In genomic region chr3:133673746-133674145, GRCh38 we compare ENCODE assay signal across 18 cellular contexts.
"Had no signal": no experiment of that assay in that cellular context is flagged by ENCODE, and none has a peak within 500 bp of the region (broad histone marks: within the 10 kb centered on the region; RNA-seq: fewer than 3 reads in every experiment).

No MANE protein-coding gene starts in this region.

- DNase-seq: activated CD4-positive, alpha-beta memory T cell treated with anti-CD3 and anti-CD28 coated beads for 36 hours; activated naive CD4-positive, alpha-beta T cell; activated naive CD8-positive, alpha-beta T cell treated with anti-CD3 and anti-CD28 coated beads, Interleukin-2, amount 50 U/mL, for 24 hours; colonic mucosa; effector CD8-positive, alpha-beta T cell; gastrocnemius medialis; immature natural killer cell; mucosa of descending colon; natural killer cell; ovary; stimulated activated CD4-positive, alpha-beta T cell treated with anti-CD3 and anti-CD28 coated beads, Interleukin-4, amount 100 ng/mL, for 24 hours; stimulated activated naive CD8-positive, alpha-beta T cell treated with anti-CD3 and anti-CD28 coated beads, Interleukin-15, amount 100 ng/mL, for 72 hours; T-cell; T1000; uterus had no signal

- H3K27ac ChIP-seq: ascending aorta, cardiac muscle cell, colonic mucosa, gastrocnemius medialis, ovary, thoracic aorta, uterus had no signal

- H3K27me3 ChIP-seq: ascending aorta, ovary had no signal

- ATAC-seq: activated naive CD8-positive, alpha-beta T cell treated with anti-CD3 and anti-CD28 coated beads, Interleukin-2, amount 50 U/mL, for 24 hours; gastrocnemius medialis; mucosa of descending colon; natural killer cell had no signal

- H3K4me1 ChIP-seq: ascending aorta, colonic mucosa, uterus had no signal

- H3K36me3 ChIP-seq: ascending aorta, cardiac muscle cell, colonic mucosa, gastrocnemius medialis, ovary, thoracic aorta, uterus had no signal

- H3K9me3 ChIP-seq: colonic mucosa, gastrocnemius medialis, mucosa of descending colon, thoracic aorta, uterus had no signal

- H3K4me3 ChIP-seq: ascending aorta, colonic mucosa, mucosa of descending colon, ovary, thoracic aorta, uterus had no signal
